ENCODE assay signal across 23 cellular contexts in the genomic region with DNA sequence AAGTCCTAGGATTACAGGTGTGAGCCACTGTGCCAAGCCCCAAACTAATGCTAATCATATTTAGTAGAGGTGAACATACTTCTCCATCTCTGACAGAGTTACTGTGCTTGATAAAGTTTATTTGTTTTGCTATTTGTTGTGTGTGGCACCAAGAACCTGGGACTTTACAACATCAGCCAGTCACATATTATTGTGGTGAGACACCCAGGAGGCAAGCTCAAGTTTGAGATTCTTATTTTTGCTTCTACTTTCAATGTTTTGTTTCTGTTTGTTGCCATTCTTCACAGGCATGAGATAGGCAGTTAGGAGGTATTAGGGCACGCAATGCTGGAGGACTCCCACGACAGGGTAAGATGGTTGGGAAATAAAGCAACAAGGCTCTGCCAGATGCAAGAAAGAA.
"Had no signal": no experiment of that assay in that cellular context is flagged by ENCODE, and none has a peak within 500 bp of the region (broad histone marks: within the 10 kb centered on the region; RNA-seq: fewer than 3 reads in every experiment).

No MANE protein-coding gene starts in this region.

- H3K4me3 ChIP-seq: adrenal gland, ascending aorta, cardiac muscle cell, colonic mucosa, left lung, lower lobe of right lung, right atrium auricular region, spleen, suprapubic skin, transverse colon had no signal

- H3K27ac Mint-ChIP-seq: activated CD4-positive, alpha-beta memory T cell treated with anti-CD3 and anti-CD28 coated beads, Interleukin-2, amount 10 ng/mL, durations not matched to agents 7 days and 5 days; activated CD4-positive, alpha-beta T cell treated with anti-CD3 and anti-CD28 coated beads for 36 hours; activated naive CD8-positive, alpha-beta T cell treated with anti-CD3 and anti-CD28 coated beads for 36 hours; brain; natural killer cell; T-helper 17 cell; WTC11 had no signal

- H3K4me1 Mint-ChIP-seq: brain, WTC11 had no signal

- H3K27me3 Mint-ChIP-seq: activated CD4-positive, alpha-beta memory T cell treated with anti-CD3 and anti-CD28 coated beads, Interleukin-2, amount 10 ng/mL, durations not matched to agents 7 days and 5 days; activated CD4-positive, alpha-beta T cell treated with anti-CD3 and anti-CD28 coated beads for 36 hours; activated naive CD8-positive, alpha-beta T cell treated with anti-CD3 and anti-CD28 coated beads for 36 hours; brain; T-helper 17 cell had no signal

- H3K9me3 ChIP-seq: adrenal gland, ascending aorta, colonic mucosa, left lung, lower lobe of right lung, right atrium auricular region, spleen, suprapubic skin, transverse colon had no signal

- DNase-seq: activated CD4-positive, alpha-beta memory T cell treated with anti-CD3 and anti-CD28 coated beads, Interleukin-2, amount 10 ng/mL, durations not matched to agents 7 days and 5 days; activated CD4-positive, alpha-beta T cell treated with anti-CD3 and anti-CD28 coated beads for 36 hours; activated naive CD4-positive, alpha-beta T cell; activated naive CD8-positive, alpha-beta T cell treated with anti-CD3 and anti-CD28 coated beads for 36 hours; activated T-cell treated with anti-CD3 and anti-CD28 coated beads, Interleukin-2, amount 50 U/mL, for 4 hours; adrenal gland; cerebellar nuclear complex; colonic mucosa; effector CD8-positive, alpha-beta T cell; left lung; lower lobe of right lung; mesendoderm; natural killer cell; spleen; stimulated activated naive CD4-positive, alpha-beta T cell; T-helper 17 cell; transverse colon had no signal

- H3K36me3 ChIP-seq: adrenal gland, ascending aorta, cardiac muscle cell, colonic mucosa, left lung, lower lobe of right lung, right atrium auricular region, spleen, suprapubic skin, transverse colon had no signal

- ATAC-seq: activated CD4-positive, alpha-beta T cell treated with anti-CD3 and anti-CD28 coated beads for 36 hours; activated T-cell treated with anti-CD3 and anti-CD28 coated beads, Interleukin-2, amount 50 U/mL, for 4 hours; left lung; lower lobe of right lung; T-helper 17 cell; WTC11 had no signal

- H3K27me3 ChIP-seq: adrenal gland, ascending aorta, cardiac muscle cell, colonic mucosa, left lung, right atrium auricular region, spleen, suprapubic skin, transverse colon had no signal

- H3K9me3 Mint-ChIP-seq: activated CD4-positive, alpha-beta memory T cell treated with anti-CD3 and anti-CD28 coated beads, Interleukin-2, amount 10 ng/mL, durations not matched to agents 7 days and 5 days; activated naive CD8-positive, alpha-beta T cell treated with anti-CD3 and anti-CD28 coated beads for 36 hours; activated T-cell treated with anti-CD3 and anti-CD28 coated beads, Interleukin-2, amount 50 U/mL, for 4 hours; natural killer cell had no signal

- H3K4me3 Mint-ChIP-seq: activated CD4-positive, alpha-beta memory T cell treated with anti-CD3 and anti-CD28 coated beads, Interleukin-2, amount 10 ng/mL, durations not matched to agents 7 days and 5 days; activated CD4-positive, alpha-beta T cell treated with anti-CD3 and anti-CD28 coated beads for 36 hours; activated naive CD8-positive, alpha-beta T cell treated with anti-CD3 and anti-CD28 coated beads for 36 hours; activated T-cell treated with anti-CD3 and anti-CD28 coated beads, Interleukin-2, amount 50 U/mL, for 4 hours; brain; natural killer cell; T-helper 17 cell; WTC11 had no signal

- H3K36me3 Mint-ChIP-seq: activated naive CD8-positive, alpha-beta T cell treated with anti-CD3 and anti-CD28 coated beads for 36 hours; brain; natural killer cell had no signal
